9 cellular contexts compared by ENCODE assay signal in genomic region chr16:88747588-88748301, GRCh38. TPM values are rescaled to one million over a fixed set of nuclear protein-coding genes. Genes with fewer than 3 reads are reported as not detected.
DNase-seq lines count a peak whose midpoint lies in the region; ATAC-seq lines count a peak whose summit lies in the region.
"Had no signal": no experiment of that assay in that cellular context is flagged by ENCODE, and none has a peak within 500 bp of the region (broad histone marks: within the 10 kb centered on the region; RNA-seq: fewer than 3 reads in every experiment).

No MANE protein-coding gene starts in this region.

- no peaks in the 10 kb centered on the region for H3K9me3 Mint-ChIP-seq in naive thymus-derived CD4-positive, alpha-beta T cell
- H3K9me3 Mint-ChIP-seq: activated naive CD4-positive, alpha-beta T cell treated with anti-CD3 and anti-CD28 coated beads, Interleukin-2, amount 50 U/mL, for 72 hours had no signal

- H3K4me1 Mint-ChIP-seq in naive thymus-derived CD4-positive, alpha-beta T cell, result peaks cover 9 to 27% (median 17%) of the 10 kb centered on the region in 7 donors

- ATAC-seq in naive thymus-derived CD4-positive, alpha-beta T cell, result peak; percentile 71
- no peak for ATAC-seq in HG03280 (IDR thresholded peaks at IDR 0.05; ENCODE audit: unreplicated experiment)
- ATAC-seq in HG03175 (IDR thresholded peaks at IDR 0.05; ENCODE audit: unreplicated experiment), result no peak

- CTCF ChIA-PET in naive thymus-derived CD4-positive, alpha-beta T cell (lab: Charles Lee), result interaction anchor here (0.6 to 0.7 kb wide), 2 partner anchors 10 to 309 kb away, joined by 3 to 4 read pairs; no protein-coding TSS in a partner anchor

- no peak overlapping the region for H3K27ac ChIP-seq in naive thymus-derived CD4-positive, alpha-beta T cell (ENCODE audit: low read depth, low read length)

- peaks cover 22 to 31% of the 10 kb centered on the region in 2 donors for H3K4me1 ChIP-seq in naive thymus-derived CD4-positive, alpha-beta T cell (ENCODE audit: control insufficient read depth in 2 of 2, insufficient read depth in 2 of 2, low read length in 2 of 2)

- no peaks in the 10 kb centered on the region for H3K27me3 ChIP-seq in naive thymus-derived CD4-positive, alpha-beta T cell (ENCODE audit: control insufficient read depth in 2 of 2, insufficient read depth in 2 of 2, low read length in 2 of 2)

- POLR2A ChIA-PET in naive thymus-derived CD4-positive, alpha-beta T cell (lab: Charles Lee), result interaction anchor here (1.0 to 3.5 kb wide), 2 partner anchors 34 to 64 kb away, joined by 3 to 29 read pairs; partner anchors contain the start of gene APRT

- H3K4me3 ChIP-seq in naive thymus-derived CD4-positive, alpha-beta T cell (ENCODE audit: low read length), result no peak overlapping the region

- peak overlapping the region in 4 of 9 donors; percentile 33 to 77 (median 46) for H3K27ac Mint-ChIP-seq in naive thymus-derived CD4-positive, alpha-beta T cell

- intact Hi-C loops in naive thymus-derived CD4-positive, alpha-beta T cell (cut with micrococcal nuclease), result no loop called here

- DNase-seq in activated naive CD4-positive, alpha-beta T cell treated with Interleukin-2 at 50 U/mL for 16 hours, result peak; percentile 50
- DNase-seq in activated naive CD4-positive, alpha-beta T cell (lab: John Stamatoyannopoulos, UW), result no peak
- DNase-seq in NCI-H82 (lab: John Stamatoyannopoulos, UW) (peak; percentile 93), ecto neural progenitor cell (ENCODE audit: low spot score) (no peak)
- peak; percentile 64 to 69 for DNase-seq in activated T-cell treated with anti-CD3 and anti-CD28 coated beads, Interleukin-2, amount 50 U/mL, for 48 hours
- DNase-seq in naive thymus-derived CD4-positive, alpha-beta T cell, result no peak

- peak overlapping the region in 1 of 10 donors; percentile 21 for H3K4me3 Mint-ChIP-seq in naive thymus-derived CD4-positive, alpha-beta T cell

- H3K9me3 ChIP-seq in naive thymus-derived CD4-positive, alpha-beta T cell (ENCODE audit: control insufficient read depth in 2 of 3, low read length in 3 of 3), result no peaks in the 10 kb centered on the region

- no peaks in the 10 kb centered on the region for H3K27me3 Mint-ChIP-seq in naive thymus-derived CD4-positive, alpha-beta T cell

- H3K36me3 ChIP-seq in naive thymus-derived CD4-positive, alpha-beta T cell (ENCODE audit: control insufficient read depth in 2 of 3, insufficient read depth in 3 of 3, low read length in 3 of 3), result no peaks in the 10 kb centered on the region

- no peaks in the 10 kb centered on the region for H3K36me3 Mint-ChIP-seq in naive thymus-derived CD4-positive, alpha-beta T cell
- H3K36me3 Mint-ChIP-seq: activated naive CD4-positive, alpha-beta T cell treated with anti-CD3 and anti-CD28 coated beads, Interleukin-2, amount 50 U/mL, for 72 hours had no signal

RNA-seq across cellular contexts. Expression of gene PIEZO1, which starts 37.3 kb away (rescaled TPM):
- total RNA-seq in naive thymus-derived CD4-positive, alpha-beta T cell, result 100 to 1,000 TPM in 4 of 5 experiments, 10 to 100 TPM in 1; 84.5 to 237 (median 124) TPM
- 10 to 100 TPM in 1 of 2 donors, 1 to 10 TPM in 1; 3.6 to 12.2 TPM for polyA plus RNA-seq in naive thymus-derived CD4-positive, alpha-beta T cell

RNA-seq across cellular contexts. Expression of gene CTU2, which starts 41.4 kb away (rescaled TPM):
- 10 to 100 TPM; 26.0 to 43.3 (median 28.3) TPM for total RNA-seq in naive thymus-derived CD4-positive, alpha-beta T cell
- 10 to 100 TPM; 13.0 to 14.8 TPM for polyA plus RNA-seq in naive thymus-derived CD4-positive, alpha-beta T cell

RNA-seq across cellular contexts. Expression of gene RNF166, which starts 41.5 kb away (rescaled TPM):
- total RNA-seq in naive thymus-derived CD4-positive, alpha-beta T cell, result 100 to 1,000 TPM in 4 of 5 experiments, 10 to 100 TPM in 1; 99.8 to 324 (median 133) TPM
- polyA plus RNA-seq in naive thymus-derived CD4-positive, alpha-beta T cell, result 10 to 100 TPM; 67.7 to 88.9 TPM

RNA-seq across cellular contexts. Expression of gene CDT1, which starts 55.8 kb away (rescaled TPM):
- total RNA-seq in naive thymus-derived CD4-positive, alpha-beta T cell, result 10 to 100 TPM in 1 of 5 experiments, 1 to 10 TPM in 1, under 1 TPM in 2, not detected in 1; 0.35 to 79.2 (median 1.6) TPM
- under 1 TPM; 0.09 to 0.19 TPM for polyA plus RNA-seq in naive thymus-derived CD4-positive, alpha-beta T cell

Comparison
In these comparisons a context has a peak if more than half of its experiments do, and no peak if none do; other contexts are left out.
1. DNase-seq: peak in activated naive CD4-positive, alpha-beta T cell treated with Interleukin-2 at 50 U/mL for 16 hours (single experiment), NCI-H82 (single experiment) and activated T-cell treated with anti-CD3 and anti-CD28 coated beads, Interleukin-2, amount 50 U/mL, for 48 hours (2 of 2); none in activated naive CD4-positive, alpha-beta T cell (0 of 4), naive thymus-derived CD4-positive, alpha-beta T cell (0 of 9) and ecto neural progenitor cell (single experiment).